Comparison of ENCODE assay signal across 19 cellular contexts in the genomic region with DNA sequence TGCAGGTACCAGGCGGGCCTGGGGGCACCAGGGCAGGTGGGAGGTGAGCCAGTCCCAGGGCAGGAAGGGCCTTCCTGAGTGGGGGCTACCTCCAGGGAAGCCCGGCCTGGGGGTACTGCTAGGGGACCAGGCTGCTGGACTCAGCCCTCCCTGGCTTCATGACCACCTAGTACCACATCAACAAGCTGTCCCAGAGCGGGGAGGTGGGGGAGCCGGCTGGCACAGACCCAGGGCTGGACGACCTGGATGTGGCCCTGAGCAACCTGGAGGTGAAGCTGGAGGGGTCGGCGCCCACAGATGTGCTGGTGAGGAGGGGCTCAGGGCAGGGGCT. TPM values are rescaled to one million over a fixed set of nuclear protein-coding genes. Genes with fewer than 3 reads are reported as not detected.
DNase-seq lines count a peak whose midpoint lies in the region; ATAC-seq and TF ChIP-seq lines count a peak whose summit lies in the region.
"Had no signal": no experiment of that assay in that cellular context is flagged by ENCODE, and none has a peak within 500 bp of the region (broad histone marks: within the 10 kb centered on the region; RNA-seq: fewer than 3 reads in every experiment).

No MANE protein-coding gene starts in this region.

- H3K4ac ChIP-seq in H9 (ENCODE audit: low read depth, low read length), result no peak overlapping the region

- H2BK12ac ChIP-seq in H9 (ENCODE audit: insufficient read length, low read depth, low read length), result no peak overlapping the region

- H3K4me1 ChIP-seq in H9 (ENCODE audit: insufficient read depth, low read length) (no peaks in the 10 kb centered on the region), right lobe of liver (peaks cover 0 to 14% (median 6%) of the 10 kb centered on the region in 4 donors), tibial nerve (peaks cover 0 to 2% (median 0%) of the 10 kb centered on the region in 4 donors)
- H3K4me1 ChIP-seq: Peyer's patch had no signal

- H3K79me2 ChIP-seq in H9 (ENCODE audit: insufficient read depth, low read length), result no peaks in the 10 kb centered on the region

- no peak overlapping the region for H3K4me2 ChIP-seq in H9 (ENCODE audit: insufficient read depth, insufficient read length, low read length)

- no peak overlapping the region for H4K8ac ChIP-seq in H9 (replicated peaks; ENCODE audit: insufficient read length, low read depth, low read length)

- TF ChIP-seq POLR2A in right lobe of liver (IDR thresholded peaks at IDR 0.05) (no peak), tibial nerve (IDR thresholded peaks at IDR 0.05) (no peak)

- no peaks in the 10 kb centered on the region for H3K23me2 ChIP-seq in H9 (ENCODE audit: insufficient read length, low read depth, low read length, poor library complexity, severe bottlenecking)

- no peak overlapping the region for H3K4me3 Mint-ChIP-seq in activated CD4-positive, alpha-beta T cell treated with anti-CD3 and anti-CD28 coated beads, Interleukin-2, amount 10 ng/mL, durations not matched to agents 7 days and 5 days
- H3K4me3 Mint-ChIP-seq in activated CD4-positive, alpha-beta T cell treated with anti-CD3 and anti-CD28 coated beads for 36 hours, result no peak overlapping the region
- H3K4me3 Mint-ChIP-seq in H9, result no peak overlapping the region
- no peak overlapping the region for H3K4me3 Mint-ChIP-seq in stimulated activated naive B cell treated with anti-CD40 and anti-IgM and Interleukin-4, amounts not matched to agents 10 μg/mL and 1 μg/mL and 100 μg/mL, for 72 hours
- H3K4me3 Mint-ChIP-seq: HFFc6 had no signal

- no peak for TF ChIP-seq CTCF in H9 (conservative IDR thresholded peaks at IDR 0.05)
- no peak for TF ChIP-seq CTCF in right lobe of liver (IDR thresholded peaks at IDR 0.05)
- no peak for TF ChIP-seq CTCF in RWPE1 (conservative IDR thresholded peaks at IDR 0.05; ENCODE audit: low read depth)
- no peak for TF ChIP-seq CTCF in tibial nerve (IDR thresholded peaks at IDR 0.05)

- H3K27ac ChIP-seq in H9 (ENCODE audit: insufficient read length, low read depth, low read length) (no peak overlapping the region), right lobe of liver (no peak overlapping the region), RWPE1 (no peak overlapping the region), tibial nerve (no peak overlapping the region)
- H3K27ac ChIP-seq: Peyer's patch had no signal

- no peak overlapping the region for H2AK5ac ChIP-seq in H9 (ENCODE audit: insufficient read length, low read length)

- no peak overlapping the region for H3K14ac ChIP-seq in H9 (ENCODE audit: insufficient read depth, low read length)

- H2BK15ac ChIP-seq in H9 (ENCODE audit: low read depth, low read length), result no peak overlapping the region

- no peak overlapping the region for H2BK120ac ChIP-seq in H9 (ENCODE audit: low read depth, low read length, poor library complexity, severe bottlenecking)

- CTCF ChIA-PET in activated CD4-positive, alpha-beta T cell treated with anti-CD3 and anti-CD28 coated beads, Interleukin-2, amount 10 ng/mL, durations not matched to agents 7 days and 5 days (lab: Charles Lee), result interaction anchor here (0.9 to 2.8 kb wide), 7 partner anchors 9 to 41 kb away, joined by 3 to 10 read pairs (median 3); partner anchors contain the start of gene DNAJC4
- CTCF ChIA-PET in activated CD4-positive, alpha-beta T cell treated with anti-CD3 and anti-CD28 coated beads for 36 hours (lab: Charles Lee), result interaction anchor here (2.9 kb wide), 1 partner anchor 15 kb away, joined by 12 read pairs; no protein-coding TSS in a partner anchor
- CTCF ChIA-PET in RWPE1 (lab: Yijun Ruan, JAX), result interaction anchor here (1.5 kb wide), 1 partner anchor 15 kb away, joined by 5 read pairs; no protein-coding TSS in a partner anchor

- H3K23ac ChIP-seq in H9 (ENCODE audit: insufficient read length, low read depth, low read length), result no peak overlapping the region

- no peak overlapping the region for H2BK20ac ChIP-seq in H9 (ENCODE audit: low read depth, low read length, poor library complexity, severe bottlenecking)

- H3K4me1 Mint-ChIP-seq in activated CD4-positive, alpha-beta T cell treated with anti-CD3 and anti-CD28 coated beads, Interleukin-2, amount 10 ng/mL, durations not matched to agents 7 days and 5 days, result peaks cover 10% of the 10 kb centered on the region
- H3K4me1 Mint-ChIP-seq in activated CD4-positive, alpha-beta T cell treated with anti-CD3 and anti-CD28 coated beads for 36 hours, result peaks cover 8% of the 10 kb centered on the region
- peaks cover 3 to 4% of the 10 kb centered on the region in 2 experiments; a peak in 2 of 4 replicates for H3K4me1 Mint-ChIP-seq in H9
- peaks cover 19 to 30% of the 10 kb centered on the region in 2 donors for H3K4me1 Mint-ChIP-seq in stimulated activated naive B cell treated with anti-CD40 and anti-IgM and Interleukin-4, amounts not matched to agents 10 μg/mL and 1 μg/mL and 100 μg/mL, for 72 hours

- H4K5ac ChIP-seq in H9 (ENCODE audit: insufficient read length, low read depth, low read length), result no peak overlapping the region

- H4K91ac ChIP-seq in H9 (ENCODE audit: insufficient read length, low read depth, low read length), result peak overlapping the region; percentile 32

- no CpG with 5 or more reads among the region's 7 CpGs for WGBS in H9 (ENCODE audit: extremely low coverage, insufficient read length, low lambda C conversion rate)
- 40% methylated on average over 3 of the region's 7 CpGs for WGBS in right lobe of liver (ENCODE audit: insufficient coverage, low coverage, low lambda C conversion rate, missing lambda C conversion rate)
- 80 to 89% methylated on average over 6 of the region's 7 CpGs for WGBS in tibial nerve, 2 donors

- H2BK5ac ChIP-seq in H9 (ENCODE audit: insufficient read length, low read length), result no peak overlapping the region

- no peaks in the 10 kb centered on the region for H3K27me3 Mint-ChIP-seq in activated CD4-positive, alpha-beta T cell treated with anti-CD3 and anti-CD28 coated beads, Interleukin-2, amount 10 ng/mL, durations not matched to agents 7 days and 5 days
- H3K27me3 Mint-ChIP-seq in activated CD4-positive, alpha-beta T cell treated with anti-CD3 and anti-CD28 coated beads for 36 hours, result no peaks in the 10 kb centered on the region
- H3K27me3 Mint-ChIP-seq in H9 (ENCODE audit: low read depth), result no peaks in the 10 kb centered on the region; the same call in 1 of the 2 replicates
- no peaks in the 10 kb centered on the region for H3K27me3 Mint-ChIP-seq in stimulated activated naive B cell treated with anti-CD40 and anti-IgM and Interleukin-4, amounts not matched to agents 10 μg/mL and 1 μg/mL and 100 μg/mL, for 72 hours

- peaks cover 25% of the 10 kb centered on the region for H3K36me3 Mint-ChIP-seq in activated CD4-positive, alpha-beta T cell treated with anti-CD3 and anti-CD28 coated beads, Interleukin-2, amount 10 ng/mL, durations not matched to agents 7 days and 5 days (ENCODE audit: low read depth)
- peaks cover 41% of the 10 kb centered on the region for H3K36me3 Mint-ChIP-seq in activated CD4-positive, alpha-beta T cell treated with anti-CD3 and anti-CD28 coated beads for 36 hours (ENCODE audit: low read depth)
- H3K36me3 Mint-ChIP-seq in H9 (ENCODE audit: insufficient read depth in 1 of 3, low read depth in 3 of 3), result peaks cover 3 to 48% (median 26%) of the 10 kb centered on the region in 3 experiments
- H3K36me3 Mint-ChIP-seq in stimulated activated naive B cell treated with anti-CD40 and anti-IgM and Interleukin-4, amounts not matched to agents 10 μg/mL and 1 μg/mL and 100 μg/mL, for 72 hours, result peaks cover 47 to 58% of the 10 kb centered on the region in 2 donors

- ATAC-seq in activated CD4-positive, alpha-beta T cell treated with anti-CD3 and anti-CD28 coated beads for 36 hours, result no peak
- peak in 2 of 4 donors; percentile 4 to 19 for ATAC-seq in right lobe of liver
- no peak for ATAC-seq in stimulated activated naive B cell treated with anti-CD40 and anti-IgM and Interleukin-4, amounts not matched to agents 10 μg/mL and 1 μg/mL and 100 μg/mL, for 72 hours (replicated peaks)

- POLR2A ChIA-PET in activated CD4-positive, alpha-beta T cell treated with anti-CD3 and anti-CD28 coated beads, Interleukin-2, amount 10 ng/mL, durations not matched to agents 7 days and 5 days (lab: Charles Lee), result no interaction called here
- POLR2A ChIA-PET in activated CD4-positive, alpha-beta T cell treated with anti-CD3 and anti-CD28 coated beads for 36 hours (lab: Charles Lee), result no interaction called here
- POLR2A ChIA-PET in RWPE1 (lab: Yijun Ruan, JAX; ENCODE audit: low non-redundant PET), result no interaction called here

- H3K18ac ChIP-seq in H9 (ENCODE audit: insufficient read length, low read depth, low read length), result no peak overlapping the region

- no peak overlapping the region for H3T11ph ChIP-seq in H9 (ENCODE audit: low read length)

- peaks cover 0 to 32% (median 0%) of the 10 kb centered on the region in 4 donors for H3K36me3 ChIP-seq in right lobe of liver
- H3K36me3 ChIP-seq in tibial nerve, result peaks cover 0 to 35% (median 0%) of the 10 kb centered on the region in 3 donors

- intact Hi-C loops in activated CD4-positive, alpha-beta T cell treated with anti-CD3 and anti-CD28 coated beads for 36 hours (cut with DNase I, micrococcal nuclease), result no loop called here
- intact Hi-C loops in right lobe of liver (cut with DNase I), result no loop called here

- H3K27me3 ChIP-seq in H9 (ENCODE audit: insufficient read depth, low read length) (no peaks in the 10 kb centered on the region), right lobe of liver (no peaks in the 10 kb centered on the region), tibial nerve (no peaks in the 10 kb centered on the region)
- H3K27me3 ChIP-seq: Peyer's patch had no signal

- no peak overlapping the region for H3K4me3 ChIP-seq in right lobe of liver
- no peak overlapping the region for H3K4me3 ChIP-seq in tibial nerve
- H3K4me3 ChIP-seq: Peyer's patch had no signal

- no peak overlapping the region for H2AFZ ChIP-seq in H9 (ENCODE audit: low read length)

- TF ChIP-seq EP300 in tibial nerve (IDR thresholded peaks at IDR 0.05), result no peak

- no peaks in the 10 kb centered on the region for H4K20me1 ChIP-seq in H9 (ENCODE audit: control insufficient read depth, insufficient read depth, insufficient read length)

- H3K9me3 Mint-ChIP-seq in activated CD4-positive, alpha-beta T cell treated with anti-CD3 and anti-CD28 coated beads, Interleukin-2, amount 10 ng/mL, durations not matched to agents 7 days and 5 days, result no peaks in the 10 kb centered on the region
- no peaks in the 10 kb centered on the region for H3K9me3 Mint-ChIP-seq in activated CD4-positive, alpha-beta T cell treated with anti-CD3 and anti-CD28 coated beads for 36 hours (ENCODE audit: low read depth)
- no peaks in the 10 kb centered on the region for H3K9me3 Mint-ChIP-seq in H9
- H3K9me3 Mint-ChIP-seq in stimulated activated naive B cell treated with anti-CD40 and anti-IgM and Interleukin-4, amounts not matched to agents 10 μg/mL and 1 μg/mL and 100 μg/mL, for 72 hours, result no peaks in the 10 kb centered on the region
- H3K9me3 Mint-ChIP-seq: HFFc6 had no signal

- H3K9me3 ChIP-seq in H9 (ENCODE audit: control insufficient read depth, low read depth, low read length) (no peaks in the 10 kb centered on the region), right lobe of liver (no peaks in the 10 kb centered on the region), tibial nerve (no peaks in the 10 kb centered on the region)
- H3K9me3 ChIP-seq: Peyer's patch had no signal

- no peak for DNase-seq in activated CD4-positive, alpha-beta T cell treated with anti-CD3 and anti-CD28 coated beads, Interleukin-2, amount 10 ng/mL, durations not matched to agents 7 days and 5 days
- no peak for DNase-seq in activated CD4-positive, alpha-beta T cell treated with anti-CD3 and anti-CD28 coated beads for 36 hours
- DNase-seq in H9 (no peak), right lobe of liver (peak in 2 of 3 donors; percentile 53 to 55), NCI-H1436 (lab: John Stamatoyannopoulos, UW) (no peak), RWPE1 (ENCODE audit: low spot score) (no peak), tibial nerve (ENCODE audit: low spot score in 2 of 2) (no peak)
- no peak for DNase-seq in stimulated activated naive B cell treated with anti-CD40 and anti-IgM and Interleukin-4, amounts not matched to agents 10 μg/mL and 1 μg/mL and 100 μg/mL, for 72 hours
- DNase-seq: 8988T, C1 segment of cervical spinal cord, DMS153, EL, HFFc6, NCI-H2107, NCI-H2227 treated with DMSO at 0.1 percent for 48 hours, NCI-H526, Peyer's patch, SHP77 treated with DMSO at 0.1 percent for 48 hours had no signal

- H3K79me1 ChIP-seq in H9 (ENCODE audit: insufficient read depth, low read depth, low read length, poor library complexity, severe bottlenecking), result no peaks in the 10 kb centered on the region

- peak overlapping the region; percentile 64 for H3K27ac Mint-ChIP-seq in activated CD4-positive, alpha-beta T cell treated with anti-CD3 and anti-CD28 coated beads, Interleukin-2, amount 10 ng/mL, durations not matched to agents 7 days and 5 days
- no peak overlapping the region for H3K27ac Mint-ChIP-seq in activated CD4-positive, alpha-beta T cell treated with anti-CD3 and anti-CD28 coated beads for 36 hours
- H3K27ac Mint-ChIP-seq in H9, result no peak overlapping the region
- H3K27ac Mint-ChIP-seq in stimulated activated naive B cell treated with anti-CD40 and anti-IgM and Interleukin-4, amounts not matched to agents 10 μg/mL and 1 μg/mL and 100 μg/mL, for 72 hours, result peak overlapping the region; percentile 92
- H3K27ac Mint-ChIP-seq: HFFc6 had no signal

- no peak overlapping the region for H3K9ac ChIP-seq in H9 (ENCODE audit: extremely low read depth, insufficient read length, low read length)

- no peak overlapping the region for H3K56ac ChIP-seq in H9 (ENCODE audit: insufficient read length, low read depth, low read length)

RNA-seq across cellular contexts. Expression of gene TRPT1, which starts 6.7 kb away (rescaled TPM):
- total RNA-seq in activated CD4-positive, alpha-beta T cell treated with anti-CD3 and anti-CD28 coated beads, Interleukin-2, amount 10 ng/mL, durations not matched to agents 7 days and 5 days, result 10 to 100 TPM; 20.0 to 26.5 TPM
- total RNA-seq in activated CD4-positive, alpha-beta T cell treated with anti-CD3 and anti-CD28 coated beads for 36 hours, result 10 to 100 TPM; 23.9 to 27.1 TPM
- total RNA-seq in H9 (2021) (31.5 and 33.6 TPM in 2 replicates), right lobe of liver (10 to 100 TPM; 13.5 to 29.6 (median 18.9) TPM), tibial nerve (10 to 100 TPM; 64.9 to 74.7 (median 68.7) TPM)

RNA-seq across cellular contexts. Expression of gene NUDT22, which starts 6.8 kb away (rescaled TPM):
- 10 to 100 TPM; 70.2 to 82.1 TPM for total RNA-seq in activated CD4-positive, alpha-beta T cell treated with anti-CD3 and anti-CD28 coated beads, Interleukin-2, amount 10 ng/mL, durations not matched to agents 7 days and 5 days
- 10 to 100 TPM; 61.8 to 74.1 TPM for total RNA-seq in activated CD4-positive, alpha-beta T cell treated with anti-CD3 and anti-CD28 coated beads for 36 hours
- 39.6 and 45.8 TPM in 2 replicates for total RNA-seq in H9 (2021)
- 10 to 100 TPM; 23.2 to 46.7 (median 32.1) TPM for total RNA-seq in right lobe of liver
- total RNA-seq in tibial nerve, result 10 to 100 TPM; 33.0 to 83.7 (median 60.2) TPM

RNA-seq across cellular contexts. Expression of gene DNAJC4, which starts 11.0 kb away (rescaled TPM):
- total RNA-seq in activated CD4-positive, alpha-beta T cell treated with anti-CD3 and anti-CD28 coated beads, Interleukin-2, amount 10 ng/mL, durations not matched to agents 7 days and 5 days, result 10 to 100 TPM; 39.5 to 40.5 TPM
- total RNA-seq in activated CD4-positive, alpha-beta T cell treated with anti-CD3 and anti-CD28 coated beads for 36 hours, result 10 to 100 TPM; 21.9 to 23.1 TPM
- total RNA-seq in H9 (2021), result 21.0 and 24.2 TPM in 2 replicates
- total RNA-seq in right lobe of liver, result 10 to 100 TPM; 14.6 to 27.6 (median 21.4) TPM
- total RNA-seq in tibial nerve, result 10 to 100 TPM; 20.1 to 42.0 (median 25.8) TPM

RNA-seq across cellular contexts. Expression of gene FERMT3, which starts 12.8 kb away (rescaled TPM):
- total RNA-seq in activated CD4-positive, alpha-beta T cell treated with anti-CD3 and anti-CD28 coated beads, Interleukin-2, amount 10 ng/mL, durations not matched to agents 7 days and 5 days, result 100 to 1,000 TPM; 190 to 207 TPM
- 100 to 1,000 TPM; 182 to 184 TPM for total RNA-seq in activated CD4-positive, alpha-beta T cell treated with anti-CD3 and anti-CD28 coated beads for 36 hours
- total RNA-seq in H9 (2021), result 6.6 and 10.6 TPM in 2 replicates
- total RNA-seq in right lobe of liver, result 10 to 100 TPM in 1 of 6 experiments, 1 to 10 TPM in 5; 5.1 to 17.3 (median 8.1) TPM
- 10 to 100 TPM; 17.2 to 83.1 (median 29.6) TPM for total RNA-seq in tibial nerve
- total RNA-seq: H4 had no signal

RNA-seq across cellular contexts. Expression of gene VEGFB, which starts 15.1 kb away (rescaled TPM):
- total RNA-seq in activated CD4-positive, alpha-beta T cell treated with anti-CD3 and anti-CD28 coated beads, Interleukin-2, amount 10 ng/mL, durations not matched to agents 7 days and 5 days, result 10 to 100 TPM; 51.1 to 60.3 TPM
- 10 to 100 TPM; 80.0 to 80.3 TPM for total RNA-seq in activated CD4-positive, alpha-beta T cell treated with anti-CD3 and anti-CD28 coated beads for 36 hours
- total RNA-seq in H9 (2021), result 57.1 and 57.7 TPM in 2 replicates
- 10 to 100 TPM in 5 of 6 experiments, 1 to 10 TPM in 1; 7.5 to 33.2 (median 16.6) TPM for total RNA-seq in right lobe of liver
- 100 to 1,000 TPM in 2 of 4 donors, 10 to 100 TPM in 2; 84.3 to 129 (median 109) TPM for total RNA-seq in tibial nerve

Comparison
In these comparisons a context has a peak if more than half of its experiments do, and no peak if none do; other contexts are left out.
1. H3K27ac Mint-ChIP-seq: peak in activated CD4-positive, alpha-beta T cell treated with anti-CD3 and anti-CD28 coated beads, Interleukin-2, amount 10 ng/mL, durations not matched to agents 7 days and 5 days (single experiment) and stimulated activated naive B cell treated with anti-CD40 and anti-IgM and Interleukin-4, amounts not matched to agents 10 μg/mL and 1 μg/mL and 100 μg/mL, for 72 hours (single experiment); none in activated CD4-positive, alpha-beta T cell treated with anti-CD3 and anti-CD28 coated beads for 36 hours (single experiment) and H9 (0 of 3).
2. DNase-seq: peak in right lobe of liver (2 of 3); none in activated CD4-positive, alpha-beta T cell treated with anti-CD3 and anti-CD28 coated beads, Interleukin-2, amount 10 ng/mL, durations not matched to agents 7 days and 5 days (single experiment), activated CD4-positive, alpha-beta T cell treated with anti-CD3 and anti-CD28 coated beads for 36 hours (single experiment), H9 (single experiment), stimulated activated naive B cell treated with anti-CD40 and anti-IgM and Interleukin-4, amounts not matched to agents 10 μg/mL and 1 μg/mL and 100 μg/mL, for 72 hours (single experiment), NCI-H1436 (single experiment), RWPE1 (single experiment) and tibial nerve (0 of 2).